Comparison of ENCODE assay signal across 28 cellular contexts in genomic region chr20:8124639-8125038, GRCh38.
"Had no signal": no experiment of that assay in that cellular context is flagged by ENCODE, and none has a peak within 500 bp of the region (broad histone marks: within the 10 kb centered on the region; RNA-seq: fewer than 3 reads in every experiment).

No MANE protein-coding gene starts in this region.

- DNase-seq: activated CD4-positive, alpha-beta T cell treated with anti-CD3 and anti-CD28 coated beads for 36 hours; activated CD8-positive, alpha-beta memory T cell treated with anti-CD3 and anti-CD28 coated beads, Interleukin-2, amount 10 ng/mL, durations not matched to agents 7 days and 5 days; activated CD8-positive, alpha-beta T cell treated with anti-CD3 and anti-CD28 coated beads, Interleukin-2, amount 10 ng/mL, durations not matched to agents 7 days and 5 days; activated naive CD8-positive, alpha-beta T cell treated with anti-CD3 and anti-CD28 coated beads, Interleukin-2, amount 50 U/mL, for 24 hours; activated T-cell treated with anti-CD3 and anti-CD28 coated beads, Interleukin-2, amount 50 U/mL, for 48 hours; anterior cingulate cortex; central memory CD4-positive, alpha-beta T cell; foreskin keratinocyte; heart left ventricle; hypothalamus; immature natural killer cell; kidney glomerular epithelial cell; left lung; lower lobe of right lung; mesenchymal stem cell; natural killer cell; occipital lobe; posterior cingulate gyrus; right cardiac atrium; stimulated activated CD4-positive, alpha-beta T cell treated with anti-CD3 and anti-CD28 coated beads, Interleukin-12 subunit alpha, Interleukin-12 subunit beta, amount 100 ng/mL, for 4 hours; stimulated activated CD4-positive, alpha-beta T cell treated with anti-CD3 and anti-CD28 coated beads, Interleukin-4, amount 100 ng/mL, for 1 hour; stimulated activated naive CD8-positive, alpha-beta T cell treated with anti-CD3 and anti-CD28 coated beads, Interleukin-15, Interleukin-2, amounts not matched to agents 100 U/mL and 50 U/mL, for 24 hours; SW 1271; T1000; uterus had no signal

- H2AFZ ChIP-seq: neural progenitor cell had no signal

- H3K9me3 ChIP-seq: heart left ventricle, left lung, lower lobe of right lung, thoracic aorta, uterus had no signal

- H3K4me2 ChIP-seq: neural progenitor cell had no signal

- H3K9ac ChIP-seq: neural progenitor cell had no signal

- H3K27me3 ChIP-seq: foreskin keratinocyte, heart left ventricle, left lung, neural progenitor cell, uterus had no signal

- H3K27ac ChIP-seq: foreskin keratinocyte, heart left ventricle, left lung, lower lobe of right lung, neural progenitor cell, skin epidermis, thoracic aorta, uterus had no signal

- H3K4me3 ChIP-seq: heart left ventricle, left lung, lower lobe of right lung, neural progenitor cell, skin epidermis, thoracic aorta, uterus had no signal

- H3K4me1 ChIP-seq: foreskin keratinocyte, left lung, lower lobe of right lung, neural progenitor cell, uterus had no signal

- H3K36me3 ChIP-seq: heart left ventricle, left lung, lower lobe of right lung, neural progenitor cell, thoracic aorta, uterus had no signal

- ATAC-seq: activated CD4-positive, alpha-beta T cell treated with anti-CD3 and anti-CD28 coated beads for 36 hours; activated CD8-positive, alpha-beta memory T cell treated with anti-CD3 and anti-CD28 coated beads, Interleukin-2, amount 10 ng/mL, durations not matched to agents 7 days and 5 days; activated CD8-positive, alpha-beta T cell treated with anti-CD3 and anti-CD28 coated beads, Interleukin-2, amount 10 ng/mL, durations not matched to agents 7 days and 5 days; activated naive CD8-positive, alpha-beta T cell treated with anti-CD3 and anti-CD28 coated beads, Interleukin-2, amount 50 U/mL, for 24 hours; foreskin keratinocyte; heart left ventricle; left lung; lower lobe of right lung; natural killer cell; right cardiac atrium; stimulated activated naive CD8-positive, alpha-beta T cell treated with anti-CD3 and anti-CD28 coated beads, Interleukin-15, Interleukin-2, amounts not matched to agents 100 U/mL and 50 U/mL, for 24 hours had no signal
